In genomic region chrX:104136241-104137019, GRCh38 we compare ENCODE assay signal across 8 cellular contexts. TPM values are rescaled to one million over a fixed set of nuclear protein-coding genes. Genes with fewer than 3 reads are reported as not detected.
A peak's percentile ranks its signal among the peaks of the same experiment; 100 is the strongest.
DNase-seq lines count a peak whose midpoint lies in the region; ATAC-seq and TF ChIP-seq lines count a peak whose summit lies in the region.

No MANE protein-coding gene starts in this region.

- no peaks in the 10 kb centered on the region for H3K4me1 ChIP-seq in BE2C

- peak overlapping the region; percentile 57 for H3K4me3 ChIP-seq in BE2C (ENCODE audit: low read depth, low read length)
- H3K4me3 ChIP-seq in choroid plexus epithelial cell (ENCODE audit: low read depth, low read length) = peak overlapping the region; percentile 58

- no peaks in the 10 kb centered on the region for H3K27me3 ChIP-seq in BE2C

- peak; percentile 91 for ATAC-seq in GM18907 (IDR thresholded peaks at IDR 0.05; ENCODE audit: unreplicated experiment)
- peak; percentile 87 for ATAC-seq in HG03139 (IDR thresholded peaks at IDR 0.05; ENCODE audit: unreplicated experiment)
- ATAC-seq in activated CD4-positive, CD25-positive, alpha-beta regulatory T cell treated with anti-CD3 and anti-CD28 coated beads, Interleukin-2, amount 50 U/mL, for 24 hours = peak; percentile 51 to 63

- H3K36me3 ChIP-seq in BE2C = no peaks in the 10 kb centered on the region

- TF ChIP-seq CTCF in BE2C (IDR thresholded peaks at IDR 0.05; ENCODE audit: low read depth, low read length) (peak; percentile 71), choroid plexus epithelial cell (conservative IDR thresholded peaks at IDR 0.05; ENCODE audit: low read depth, low read length) (peak; percentile 75)

- peak; percentile 71 for DNase-seq in BE2C
- DNase-seq in NCI-H2196 (lab: John Stamatoyannopoulos, UW; ENCODE audit: unreplicated experiment) = peak; percentile 71
- peak; percentile 95 for DNase-seq in choroid plexus epithelial cell (ENCODE audit: low read depth)
- DNase-seq in left kidney (ENCODE audit: low read depth, low spot score) = peak; percentile 92
- peak; percentile 27 for DNase-seq in stimulated activated CD8-positive, alpha-beta memory T cell treated with anti-CD3 and anti-CD28 coated beads, Interleukin-12 subunit alpha, Interleukin-12 subunit beta, amount 100 ng/mL, for 1 hour (ENCODE audit: low read depth)

- no peaks in the 10 kb centered on the region for H3K9me3 ChIP-seq in BE2C

RNA-seq across cellular contexts. Expression of gene SLC25A53, which starts 20.4 kb away (rescaled TPM):
- 4.2 TPM for polyA plus RNA-seq in BE2C (2012; ENCODE audit: insufficient read depth, insufficient read length, low read depth)

RNA-seq across cellular contexts. Expression of gene ZCCHC18, which starts 24.1 kb away (rescaled TPM):
- polyA plus RNA-seq in BE2C (2012; ENCODE audit: insufficient read depth, insufficient read length, low read depth) = 2.2 TPM

RNA-seq across cellular contexts. Expression of gene FAM199X, which starts 29.8 kb away (rescaled TPM):
- 9.6 TPM for polyA plus RNA-seq in BE2C (2012; ENCODE audit: insufficient read depth, insufficient read length, low read depth)

Comparison
In these comparisons a context has a peak if more than half of its experiments do, and no peak if none do; other contexts are left out.
1. Peak in every context shown above with its lines: DNase-seq, ATAC-seq and H3K4me3 ChIP-seq.
2. DNase-seq: peak in every context shown above with its lines; median percentile 95 in choroid plexus epithelial cell; 92 in left kidney; 71 in BE2C; 71 in NCI-H2196; 27 in stimulated activated CD8-positive, alpha-beta memory T cell treated with anti-CD3 and anti-CD28 coated beads, Interleukin-12 subunit alpha, Interleukin-12 subunit beta, amount 100 ng/mL, for 1 hour.